In the genomic region with DNA sequence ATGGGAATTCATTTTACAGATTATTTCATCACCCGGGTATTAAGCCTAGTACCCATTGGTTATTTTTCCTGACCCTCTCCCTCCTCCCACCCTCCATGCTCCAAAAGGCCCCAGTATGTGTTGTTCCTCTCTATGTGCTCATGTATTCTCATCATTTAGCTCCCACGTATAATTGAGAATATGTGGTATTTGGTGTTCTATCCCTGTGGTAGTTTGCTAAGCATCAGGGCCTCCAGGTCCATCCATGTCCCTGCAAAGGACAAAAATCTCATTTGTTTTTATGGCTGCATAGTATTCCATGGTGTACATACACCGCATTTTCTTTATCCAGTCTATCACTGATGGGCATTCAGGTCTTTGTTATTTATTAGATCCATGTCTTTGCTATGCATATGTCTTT, we compare ENCODE assay signal across 1 cellular context.
TF ChIP-seq lines count a peak whose summit lies in the region.

No MANE protein-coding gene starts in this region.

TF ChIP-seq in K562, 482 proteins besides CTCF, POLR2A, EP300 and RAD21 (continued from another document):
- TF ChIP-seq ZC3H8 (IDR thresholded peaks at IDR 0.05) (no peak), TFAM (CRISPR knock-in tag; conservative IDR thresholded peaks at IDR 0.05) (0 out of 2 replicates have a peak, but pooled peaks have one; percentile 18), IRF2 (CRISPR knock-in tag; IDR thresholded peaks at IDR 0.05) (peak; percentile 71; the same call in 1 of the 2 replicates), POLR2AphosphoS5 (IDR thresholded peaks at IDR 0.05; ENCODE audit: control insufficient read depth, insufficient read depth, low read depth, low read length) (no peak), ZKSCAN8 (CRISPR knock-in tag; IDR thresholded peaks at IDR 0.05) (no peak), SREBF2 (CRISPR knock-in tag; IDR thresholded peaks at IDR 0.05) (no peak), HNRNPL (IDR thresholded peaks at IDR 0.05; ENCODE audit: low read depth, low read length) (no peak), CBX8 (IDR thresholded peaks at IDR 0.05; ENCODE audit: borderline replicate concordance, extremely low read depth, low read depth, low read length, poor library complexity, severe bottlenecking) (no peak), TRIM28 (IDR thresholded peaks at IDR 0.05) (no peak), PCBP1 (IDR thresholded peaks at IDR 0.05; ENCODE audit: low read depth, low read length, poor library complexity, severe bottlenecking) (no peak), CHD4 (IDR thresholded peaks at IDR 0.05; ENCODE audit: insufficient read depth, insufficient replicate concordance, low read depth, low read length, poor library complexity, severe bottlenecking) (no peak), ZBTB1 (CRISPR knock-in tag; IDR thresholded peaks at IDR 0.05; ENCODE audit: borderline replicate concordance, low read depth) (no peak)
- TF ChIP-seq, protein P1, sequence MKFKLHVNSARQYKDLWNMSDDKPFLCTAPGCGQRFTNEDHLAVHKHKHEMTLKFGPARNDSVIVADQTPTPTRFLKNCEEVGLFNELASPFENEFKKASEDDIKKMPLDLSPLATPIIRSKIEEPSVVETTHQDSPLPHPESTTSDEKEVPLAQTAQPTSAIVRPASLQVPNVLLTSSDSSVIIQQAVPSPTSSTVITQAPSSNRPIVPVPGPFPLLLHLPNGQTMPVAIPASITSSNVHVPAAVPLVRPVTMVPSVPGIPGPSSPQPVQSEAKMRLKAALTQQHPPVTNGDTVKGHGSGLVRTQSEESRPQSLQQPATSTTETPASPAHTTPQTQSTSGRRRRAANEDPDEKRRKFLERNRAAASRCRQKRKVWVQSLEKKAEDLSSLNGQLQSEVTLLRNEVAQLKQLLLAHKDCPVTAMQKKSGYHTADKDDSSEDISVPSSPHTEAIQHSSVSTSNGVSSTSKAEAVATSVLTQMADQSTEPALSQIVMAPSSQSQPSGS (CRISPR knock-in tag; IDR thresholded peaks at IDR 0.05): 0 out of 2 replicates have a peak, but pooled peaks have one; percentile 57
- TF ChIP-seq, protein P2, sequence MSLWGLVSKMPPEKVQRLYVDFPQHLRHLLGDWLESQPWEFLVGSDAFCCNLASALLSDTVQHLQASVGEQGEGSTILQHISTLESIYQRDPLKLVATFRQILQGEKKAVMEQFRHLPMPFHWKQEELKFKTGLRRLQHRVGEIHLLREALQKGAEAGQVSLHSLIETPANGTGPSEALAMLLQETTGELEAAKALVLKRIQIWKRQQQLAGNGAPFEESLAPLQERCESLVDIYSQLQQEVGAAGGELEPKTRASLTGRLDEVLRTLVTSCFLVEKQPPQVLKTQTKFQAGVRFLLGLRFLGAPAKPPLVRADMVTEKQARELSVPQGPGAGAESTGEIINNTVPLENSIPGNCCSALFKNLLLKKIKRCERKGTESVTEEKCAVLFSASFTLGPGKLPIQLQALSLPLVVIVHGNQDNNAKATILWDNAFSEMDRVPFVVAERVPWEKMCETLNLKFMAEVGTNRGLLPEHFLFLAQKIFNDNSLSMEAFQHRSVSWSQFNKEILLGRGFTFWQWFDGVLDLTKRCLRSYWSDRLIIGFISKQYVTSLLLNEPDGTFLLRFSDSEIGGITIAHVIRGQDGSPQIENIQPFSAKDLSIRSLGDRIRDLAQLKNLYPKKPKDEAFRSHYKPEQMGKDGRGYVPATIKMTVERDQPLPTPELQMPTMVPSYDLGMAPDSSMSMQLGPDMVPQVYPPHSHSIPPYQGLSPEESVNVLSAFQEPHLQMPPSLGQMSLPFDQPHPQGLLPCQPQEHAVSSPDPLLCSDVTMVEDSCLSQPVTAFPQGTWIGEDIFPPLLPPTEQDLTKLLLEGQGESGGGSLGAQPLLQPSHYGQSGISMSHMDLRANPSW (CRISPR knock-in tag; IDR thresholded peaks at IDR 0.05): no peak
- TF ChIP-seq, protein P3, sequence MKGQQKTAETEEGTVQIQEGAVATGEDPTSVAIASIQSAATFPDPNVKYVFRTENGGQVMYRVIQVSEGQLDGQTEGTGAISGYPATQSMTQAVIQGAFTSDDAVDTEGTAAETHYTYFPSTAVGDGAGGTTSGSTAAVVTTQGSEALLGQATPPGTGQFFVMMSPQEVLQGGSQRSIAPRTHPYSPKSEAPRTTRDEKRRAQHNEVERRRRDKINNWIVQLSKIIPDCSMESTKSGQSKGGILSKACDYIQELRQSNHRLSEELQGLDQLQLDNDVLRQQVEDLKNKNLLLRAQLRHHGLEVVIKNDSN (CRISPR knock-in tag; IDR thresholded peaks at IDR 0.05): no peak
- TF ChIP-seq, protein P4, sequence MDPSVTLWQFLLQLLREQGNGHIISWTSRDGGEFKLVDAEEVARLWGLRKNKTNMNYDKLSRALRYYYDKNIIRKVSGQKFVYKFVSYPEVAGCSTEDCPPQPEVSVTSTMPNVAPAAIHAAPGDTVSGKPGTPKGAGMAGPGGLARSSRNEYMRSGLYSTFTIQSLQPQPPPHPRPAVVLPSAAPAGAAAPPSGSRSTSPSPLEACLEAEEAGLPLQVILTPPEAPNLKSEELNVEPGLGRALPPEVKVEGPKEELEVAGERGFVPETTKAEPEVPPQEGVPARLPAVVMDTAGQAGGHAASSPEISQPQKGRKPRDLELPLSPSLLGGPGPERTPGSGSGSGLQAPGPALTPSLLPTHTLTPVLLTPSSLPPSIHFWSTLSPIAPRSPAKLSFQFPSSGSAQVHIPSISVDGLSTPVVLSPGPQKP (CRISPR knock-in tag; IDR thresholded peaks at IDR 0.05): 0 out of 2 replicates have a peak, but pooled peaks have one; percentile 36
